In the genomic region with DNA sequence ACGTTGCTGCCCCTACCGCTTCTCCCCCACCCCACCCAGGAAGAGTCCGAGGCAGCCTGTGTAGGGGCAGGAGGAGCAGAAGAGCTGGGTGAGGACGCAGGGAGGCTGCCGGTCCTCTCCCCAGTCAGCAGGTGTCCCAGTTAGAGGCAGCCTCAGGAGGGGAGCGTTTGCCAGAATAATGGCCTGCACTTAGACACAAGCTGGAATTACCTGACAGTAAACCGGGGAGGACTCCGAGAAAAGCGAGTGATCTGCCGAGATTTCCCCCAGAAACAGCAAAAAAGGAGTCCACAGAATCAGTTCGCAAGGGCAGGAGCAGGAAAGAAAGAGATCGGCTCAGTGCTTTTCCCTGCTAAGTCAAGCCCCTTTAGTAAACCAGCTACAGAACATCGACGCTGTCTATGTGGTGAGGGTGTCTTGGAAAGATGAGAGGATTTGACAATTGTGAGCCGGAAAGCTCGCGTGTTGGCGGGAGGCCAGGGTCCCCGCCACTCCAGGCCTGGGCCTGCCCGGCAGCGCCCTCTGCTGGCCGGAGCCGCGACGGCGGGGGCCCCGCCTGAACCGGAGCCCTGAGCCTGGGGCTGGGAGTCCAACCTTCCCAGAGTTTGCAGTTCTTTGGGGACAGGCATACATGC, we compare ENCODE assay signal across 8 cellular contexts. TPM values are rescaled to one million over a fixed set of nuclear protein-coding genes. Genes with fewer than 3 reads are reported as not detected.
DNase-seq lines count a peak whose midpoint lies in the region; ATAC-seq and TF ChIP-seq lines count a peak whose summit lies in the region.

No MANE protein-coding gene starts in this region.

- DNase-seq in IMR-90 (peak; percentile 59), Panc1 (ENCODE audit: low read depth, low spot score) (no peak), fibroblast of lung (ENCODE audit: low read depth in 2 of 2) (peak; percentile 46 to 72)
- peak; percentile 62 to 65 for DNase-seq in activated T-helper 1 cell treated with anti-CD3 and anti-CD28 coated beads, Interleukin-2, amount 50 U/mL, for 16 hours (ENCODE audit: low read depth in 1 of 2, low spot score in 1 of 2)
- DNase-seq in natural killer cell treated with Interleukin-12 subunit alpha and Interleukin-12 subunit beta and Interleukin-15 and Interleukin-18, amount 100 ng/mL, for 72 hours (ENCODE audit: low spot score), result peak; percentile 77
- peak; percentile 55 for DNase-seq in stimulated activated naive CD4-positive, alpha-beta T cell treated with Interleukin-2 at 50 U/mL for 16 hours (lab: John Stamatoyannopoulos, UW)

- peak overlapping the region; percentile 80 for H3K4me3 ChIP-seq in ACC112 (ENCODE audit: low read depth, low read length)
- H3K4me3 ChIP-seq in IMR-90 (ENCODE audit: insufficient read depth, low read depth, low read length), result peak overlapping the region; percentile 41
- H3K4me3 ChIP-seq in Panc1 (ENCODE audit: low read depth in 2 of 2, low read length in 2 of 2), result peak overlapping the region; percentile 41 to 73
- peak overlapping the region; percentile 38 to 82 (median 58) for H3K4me3 ChIP-seq in fibroblast of lung (replicated peaks in 1 of 4; ENCODE audit: control extremely low read depth in 1 of 4, insufficient read depth in 1 of 4, low read depth in 3 of 4, low read length in 4 of 4)

- peak overlapping the region; percentile 29; the same call in 1 of the 2 replicates for H2AK5ac ChIP-seq in IMR-90 (ENCODE audit: low read depth, low read length)

- peak overlapping the region; percentile 91 for H3K4me2 ChIP-seq in IMR-90 (ENCODE audit: low read depth, low read length)
- H3K4me2 ChIP-seq in fibroblast of lung (ENCODE audit: extremely low read depth, insufficient read depth, low read length), result peak overlapping the region; percentile 91

- CTCF ChIA-PET in IMR-90 (lab: Yijun Ruan, JAX), result interaction anchor here (0.5 to 1.5 kb wide), 10 partner anchors 10 to 519 kb away, joined by 3 to 6 read pairs (median 3); a partner anchor contains a TSS
- CTCF ChIA-PET in Panc1 (lab: Charles Lee), result interaction anchor here (0.5 to 1.5 kb wide), 5 partner anchors 11 to 704 kb away, joined by 3 to 11 read pairs (median 3); no protein-coding TSS in a partner anchor

- H3K4me1 Mint-ChIP-seq in natural killer cell treated with Interleukin-12 subunit alpha and Interleukin-12 subunit beta and Interleukin-15 and Interleukin-18, amount 100 ng/mL, for 72 hours (ENCODE audit: low read depth in 2 of 2), result peaks cover 15% of the 10 kb centered on the region in 2 donors

- H3K36me3 ChIP-seq in ACC112 (ENCODE audit: insufficient read depth, low read length), result no peaks in the 10 kb centered on the region
- H3K36me3 ChIP-seq in IMR-90 (ENCODE audit: control insufficient read depth, insufficient read depth, low read length), result no peaks in the 10 kb centered on the region
- H3K36me3 ChIP-seq in Panc1 (ENCODE audit: control insufficient read depth, insufficient read depth, low read length), result no peaks in the 10 kb centered on the region
- no peaks in the 10 kb centered on the region for H3K36me3 ChIP-seq in fibroblast of lung (ENCODE audit: control insufficient read depth, insufficient read depth, low read length)

- BruUV-seq in IMR-90 (replicated peaks; lab: Mats Ljungman, UMichigan) (no TSS peak), Panc1 (replicated peaks; lab: Mats Ljungman, UMichigan) (no TSS peak)

- WGBS in IMR-90 (ENCODE audit: extremely low coverage in 2 of 2, insufficient read length in 1 of 2), 2 experiments, result 2% methylated on average over 17 of the region's 28 CpGs; no CpG with 5 or more reads in 1 of the 2 experiments

- peak overlapping the region; percentile 66 for H4K5ac ChIP-seq in IMR-90 (ENCODE audit: low read depth, low read length)

- peak overlapping the region; percentile 51 for H3K4me3 Mint-ChIP-seq in natural killer cell treated with Interleukin-12 subunit alpha and Interleukin-12 subunit beta and Interleukin-15 and Interleukin-18, amount 100 ng/mL, for 72 hours

- dilution Hi-C loops in IMR-90 (cut with HindIII; ENCODE audit: low sequenced_read_pairs, unreplicated experiment), result no loop called here

- peak overlapping the region; percentile 20 for H2BK5ac ChIP-seq in IMR-90 (ENCODE audit: low read depth, low read length, poor library complexity, severe bottlenecking)

- H3K56ac ChIP-seq in IMR-90 (ENCODE audit: extremely low read depth, insufficient read depth, low read length), result peak overlapping the region; percentile 57; the same call in 1 of the 2 replicates

- H3K9ac ChIP-seq in IMR-90 (ENCODE audit: low read depth, low read length), result peak overlapping the region; percentile 41
- peak overlapping the region; percentile 21 for H3K9ac ChIP-seq in fibroblast of lung (ENCODE audit: insufficient read depth, low read length)

- H4K91ac ChIP-seq in IMR-90 (ENCODE audit: insufficient read depth, low read depth, low read length), result peak overlapping the region; percentile 68

- peak overlapping the region; percentile 95 for H3K14ac ChIP-seq in IMR-90 (replicated peaks; ENCODE audit: low read depth, low read length)

- intact Hi-C loops in IMR-90 (cut with micrococcal nuclease) (loop anchor here (1.0 to 2.0 kb wide), 3 partner anchors 46 to 270 kb away; a partner anchor contains a TSS), Panc1 (cut with micrococcal nuclease; ENCODE audit: unreplicated experiment) (loop anchor here (5.0 kb wide), 1 partner anchor 224 kb away; a partner anchor contains a TSS)

- no peaks in the 10 kb centered on the region for H3K27me3 ChIP-seq in ACC112 (ENCODE audit: insufficient read depth, low read length)
- no peaks in the 10 kb centered on the region for H3K27me3 ChIP-seq in IMR-90 (ENCODE audit: control insufficient read depth, insufficient read depth, low read length)
- no peaks in the 10 kb centered on the region for H3K27me3 ChIP-seq in Panc1 (ENCODE audit: control insufficient read depth, insufficient read depth, low read length)
- H3K27me3 ChIP-seq in fibroblast of lung (ENCODE audit: control insufficient read depth, insufficient read depth, low read length), result no peaks in the 10 kb centered on the region

- H3K79me1 ChIP-seq in IMR-90 (ENCODE audit: low read depth in 1 of 2, low read length in 2 of 2), result peaks cover 3 to 10% of the 10 kb centered on the region in 2 experiments; a peak in 3 of 4 replicates

- H2BK15ac ChIP-seq in IMR-90 (ENCODE audit: low read depth, low read length), result peak overlapping the region; percentile 32; the same call in 1 of the 3 replicates

- H4K20me1 ChIP-seq in IMR-90 (ENCODE audit: insufficient read depth, low read length), result no peaks in the 10 kb centered on the region
- no peaks in the 10 kb centered on the region for H4K20me1 ChIP-seq in fibroblast of lung (ENCODE audit: control insufficient read depth, extremely low read depth, insufficient read depth, low read length)

- peak overlapping the region; percentile 55; the same call in 1 of the 2 replicates for H2BK20ac ChIP-seq in IMR-90 (ENCODE audit: low read depth, low read length)

- H3K9me3 ChIP-seq in IMR-90 (ENCODE audit: control insufficient read depth, insufficient read depth, low read length) (no peaks in the 10 kb centered on the region), Panc1 (ENCODE audit: control insufficient read depth, insufficient read depth, low read depth, low read length) (no peaks in the 10 kb centered on the region), fibroblast of lung (ENCODE audit: control insufficient read depth, insufficient read depth, low read depth, low read length) (no peaks in the 10 kb centered on the region)

- POLR2A ChIA-PET in IMR-90 (lab: Charles Lee; ENCODE audit: unreplicated experiment) (no interaction called here), Panc1 (lab: Charles Lee) (no interaction called here)

- peaks cover 16% of the 10 kb centered on the region for H3K9me1 ChIP-seq in IMR-90 (ENCODE audit: insufficient read depth, low read length)

- H4K8ac ChIP-seq in IMR-90 (ENCODE audit: low read depth in 2 of 2, low read length in 2 of 2), result peak overlapping the region; percentile 3 to 92; a peak in 3 of 4 replicates

- H2BK120ac ChIP-seq in IMR-90 (ENCODE audit: low read depth, low read length), result peak overlapping the region; percentile 86

- H3K9me3 Mint-ChIP-seq in natural killer cell treated with Interleukin-12 subunit alpha and Interleukin-12 subunit beta and Interleukin-15 and Interleukin-18, amount 100 ng/mL, for 72 hours, result no peaks in the 10 kb centered on the region

- H3K18ac ChIP-seq in IMR-90 (ENCODE audit: low read depth, low read length), result peak overlapping the region; percentile 59; the same call in 1 of the 2 replicates

- in situ Hi-C loops in IMR-90 (cut with MboI; ENCODE audit: low sequenced_read_pairs), result no loop called here
- in situ Hi-C loops in Panc1 (cut with HindIII; ENCODE audit: low pct_unique_long_range_greater_than_20kb, low sequenced_read_pairs), result no loop called here

- H3K27ac Mint-ChIP-seq in natural killer cell treated with Interleukin-12 subunit alpha and Interleukin-12 subunit beta and Interleukin-15 and Interleukin-18, amount 100 ng/mL, for 72 hours, result peak overlapping the region in 1 of 2 donors; percentile 54

- ATAC-seq in GM18909 (IDR thresholded peaks at IDR 0.05; ENCODE audit: poor library complexity, unreplicated experiment) (peak; percentile 60), IMR-90 (ENCODE audit: low read depth) (peak; percentile 93), Panc1 (peak; percentile 96)
- ATAC-seq in natural killer cell treated with Interleukin-12 subunit alpha and Interleukin-12 subunit beta and Interleukin-15 and Interleukin-18, amount 100 ng/mL, for 72 hours, result peak; percentile 87 to 91

- H3K27me3 Mint-ChIP-seq in natural killer cell treated with Interleukin-12 subunit alpha and Interleukin-12 subunit beta and Interleukin-15 and Interleukin-18, amount 100 ng/mL, for 72 hours, result no peaks in the 10 kb centered on the region

- no peaks in the 10 kb centered on the region for H3K36me3 Mint-ChIP-seq in natural killer cell treated with Interleukin-12 subunit alpha and Interleukin-12 subunit beta and Interleukin-15 and Interleukin-18, amount 100 ng/mL, for 72 hours

- peak overlapping the region; percentile 55 for H2AK9ac ChIP-seq in IMR-90 (replicated peaks; ENCODE audit: low read depth, low read length, poor library complexity)

- H3K4me1 ChIP-seq in ACC112 (ENCODE audit: control insufficient read depth, insufficient read depth, low read length, unreplicated experiment), result peaks cover 15% of the 10 kb centered on the region
- H3K4me1 ChIP-seq in IMR-90 (ENCODE audit: control insufficient read depth, insufficient read depth, low read length), result peaks cover 23% of the 10 kb centered on the region
- H3K4me1 ChIP-seq in Panc1 (ENCODE audit: control insufficient read depth, insufficient read depth, low read length), result peaks cover 5% of the 10 kb centered on the region; the same call in 1 of the 2 replicates
- H3K4me1 ChIP-seq in fibroblast of lung (ENCODE audit: control insufficient read depth, extremely low read depth, insufficient read depth, low read length), result peaks cover 5% of the 10 kb centered on the region

- H3K4ac ChIP-seq in IMR-90 (ENCODE audit: low read depth, low read length), result peak overlapping the region; percentile 85

- no peak for TF ChIP-seq POLR2A in IMR-90 (IDR thresholded peaks at IDR 0.05; ENCODE audit: low read depth, low read length)

- peak overlapping the region; percentile 90; the same call in 1 of the 2 replicates for H3K23ac ChIP-seq in IMR-90 (ENCODE audit: low read depth, low read length)

- peak; percentile 92 for TF ChIP-seq RAD21 in IMR-90 (IDR thresholded peaks at IDR 0.05; ENCODE audit: low read length)

- peak; percentile 95 for TF ChIP-seq CTCF in IMR-90 (conservative IDR thresholded peaks at IDR 0.05; ENCODE audit: low read depth, low read length)
- TF ChIP-seq CTCF in Panc1 (IDR thresholded peaks at IDR 0.05), result peak; percentile 100
- TF ChIP-seq CTCF in fibroblast of lung (conservative IDR thresholded peaks at IDR 0.05 in 1 of 2, IDR thresholded peaks at IDR 0.05 in 1 of 2; ENCODE audit: low read depth in 1 of 2, low read length in 2 of 2), result peak; percentile 71 to 97

- H3K27ac ChIP-seq in ACC112 (ENCODE audit: low read depth, low read length), result no peak overlapping the region
- H3K27ac ChIP-seq in IMR-90 (ENCODE audit: insufficient read depth, low read length), result peak overlapping the region; percentile 29
- H3K27ac ChIP-seq in Panc1 (ENCODE audit: low read length), result peak overlapping the region; percentile 79; the same call in 1 of the 2 replicates
- H3K27ac ChIP-seq in fibroblast of lung (ENCODE audit: insufficient read depth, low read length), result peak overlapping the region; percentile 15

- peaks cover 1% of the 10 kb centered on the region for H3K79me2 ChIP-seq in ACC112 (ENCODE audit: control insufficient read depth, insufficient read depth, low read length, unreplicated experiment)
- H3K79me2 ChIP-seq in fibroblast of lung (ENCODE audit: control insufficient read depth, insufficient read depth, low read length), result no peaks in the 10 kb centered on the region

- H2AFZ ChIP-seq in ACC112 (ENCODE audit: low read length, unreplicated experiment) (peak overlapping the region; percentile 98), IMR-90 (replicated peaks; ENCODE audit: low read length, poor library complexity) (peak overlapping the region; percentile 94), fibroblast of lung (ENCODE audit: low read length) (peak overlapping the region; percentile 97)

RNA-seq across cellular contexts. Expression of a gene that starts 17.7 kb away (rescaled TPM):
- total RNA-seq in IMR-90 (2012; rRNA removed) (not detected in 2 replicates), Panc1 (2021; ENCODE audit: unreplicated experiment) (not detected), fibroblast of lung (under 0.01 TPM in 1 of 2 replicates, not detected in the other)
- polyA plus RNA-seq in IMR-90 (2012; rRNA removed) (not detected in 2 replicates), fibroblast of lung (0.19 TPM in 1 of 2 replicates, not detected in the other)
- 0.08 TPM in 1 of 2 replicates, not detected in the other for polyA plus RNA-seq in IMR-90 (2012; cell fraction: cytosol; rRNA removed)
- 0.07 and 0.13 TPM in 2 replicates for polyA plus RNA-seq in IMR-90 (2012; cell fraction: nucleus; rRNA removed; ENCODE audit: low replicate concordance)
- polyA plus RNA-seq in Panc1 (2012; ENCODE audit: insufficient read length), result not detected
- 0.10 TPM in 1 of 2 replicates, not detected in the other for polyA plus RNA-seq in fibroblast of lung (2012)
- polyA minus RNA-seq in fibroblast of lung (ENCODE audit: low replicate concordance), result not detected in 2 replicates
- not detected for total RNA-seq in natural killer cell treated with Interleukin-12 subunit alpha and Interleukin-12 subunit beta and Interleukin-15 and Interleukin-18, amount 100 ng/mL, for 72 hours

RNA-seq across cellular contexts. Expression of a gene that starts 22.9 kb away (rescaled TPM):
- total RNA-seq in IMR-90 (2012; rRNA removed) (0.83 and 0.90 TPM in 2 replicates), Panc1 (2021; ENCODE audit: unreplicated experiment) (19.3 TPM), fibroblast of lung (0.33 and 0.77 TPM in 2 replicates)
- polyA plus RNA-seq in IMR-90 (2012; rRNA removed) (0.97 and 1.3 TPM in 2 replicates), fibroblast of lung (2.5 and 3.2 TPM in 2 replicates)
- 0.63 and 0.81 TPM in 2 replicates for polyA plus RNA-seq in IMR-90 (2012; cell fraction: cytosol; rRNA removed)
- 0.12 and 0.50 TPM in 2 replicates for polyA plus RNA-seq in IMR-90 (2012; cell fraction: nucleus; rRNA removed; ENCODE audit: low replicate concordance)
- polyA plus RNA-seq in Panc1 (2012; ENCODE audit: insufficient read length), result 21.7 TPM
- 1.2 and 1.9 TPM in 2 replicates for polyA plus RNA-seq in fibroblast of lung (2012)
- polyA minus RNA-seq in fibroblast of lung (ENCODE audit: low replicate concordance), result 2.2 and 5.9 TPM in 2 replicates
- under 1 TPM; 0.29 to 0.45 TPM for total RNA-seq in natural killer cell treated with Interleukin-12 subunit alpha and Interleukin-12 subunit beta and Interleukin-15 and Interleukin-18, amount 100 ng/mL, for 72 hours

RNA-seq across cellular contexts. Expression of a gene that starts 33.7 kb away (rescaled TPM):
- total RNA-seq in IMR-90 (2012; rRNA removed) (143 and 146 TPM in 2 replicates), Panc1 (2021; ENCODE audit: unreplicated experiment) (308 TPM), fibroblast of lung (60.9 and 101 TPM in 2 replicates)
- polyA plus RNA-seq in IMR-90 (2012; rRNA removed) (327 and 340 TPM in 2 replicates), fibroblast of lung (93.9 and 113 TPM in 2 replicates)
- polyA plus RNA-seq in IMR-90 (2012; cell fraction: cytosol; rRNA removed), result 318 and 528 TPM in 2 replicates
- polyA plus RNA-seq in IMR-90 (2012; cell fraction: nucleus; rRNA removed; ENCODE audit: low replicate concordance), result 62.6 and 69.0 TPM in 2 replicates
- 226 TPM for polyA plus RNA-seq in Panc1 (2012; ENCODE audit: insufficient read length)
- 446 and 520 TPM in 2 replicates for polyA plus RNA-seq in fibroblast of lung (2012)
- polyA minus RNA-seq in fibroblast of lung (ENCODE audit: low replicate concordance), result 29.3 and 35.9 TPM in 2 replicates
- total RNA-seq in natural killer cell treated with Interleukin-12 subunit alpha and Interleukin-12 subunit beta and Interleukin-15 and Interleukin-18, amount 100 ng/mL, for 72 hours, result 100 to 1,000 TPM; 174 to 187 TPM

RNA-seq across cellular contexts. Expression of a gene that starts 51.5 kb away (rescaled TPM):
- total RNA-seq in IMR-90 (2012; rRNA removed) (44.4 and 52.5 TPM in 2 replicates), Panc1 (2021; ENCODE audit: unreplicated experiment) (48.2 TPM), fibroblast of lung (32.4 and 38.6 TPM in 2 replicates)
- polyA plus RNA-seq in IMR-90 (2012; rRNA removed) (23.4 and 24.0 TPM in 2 replicates), fibroblast of lung (17.2 and 20.8 TPM in 2 replicates)
- 11.1 and 11.6 TPM in 2 replicates for polyA plus RNA-seq in IMR-90 (2012; cell fraction: cytosol; rRNA removed)
- polyA plus RNA-seq in IMR-90 (2012; cell fraction: nucleus; rRNA removed; ENCODE audit: low replicate concordance), result 45.5 and 82.3 TPM in 2 replicates
- 25.5 TPM for polyA plus RNA-seq in Panc1 (2012; ENCODE audit: insufficient read length)
- 14.6 and 20.2 TPM in 2 replicates for polyA plus RNA-seq in fibroblast of lung (2012)
- 26.7 and 36.1 TPM in 2 replicates for polyA minus RNA-seq in fibroblast of lung (ENCODE audit: low replicate concordance)
- total RNA-seq in natural killer cell treated with Interleukin-12 subunit alpha and Interleukin-12 subunit beta and Interleukin-15 and Interleukin-18, amount 100 ng/mL, for 72 hours, result 10 to 100 TPM; 67.2 to 85.1 TPM

Comparison
In these comparisons a context has a peak if more than half of its experiments do, and no peak if none do; other contexts are left out.
1. RNA of a gene that starts 22.9 kb away (total RNA-seq): 19.3 TPM in Panc1 (single experiment); 0.83 to 0.90 TPM in IMR-90, 0.29 to 0.45 TPM in natural killer cell treated with Interleukin-12 subunit alpha and Interleukin-12 subunit beta and Interleukin-15 and Interleukin-18, amount 100 ng/mL, for 72 hours and 0.33 to 0.77 TPM in fibroblast of lung; every median in the first group is over 10 times any median in the second.
2. Peak in every context shown above with its lines, with median percentiles within 50 percentile points of each other: H2AFZ ChIP-seq, H3K4me3 ChIP-seq, ATAC-seq and CTCF ChIP-seq.